Comparison of ENCODE assay signal across 17 cellular contexts in genomic region chr16:85225721-85226120, GRCh38.
DNase-seq lines count a peak whose midpoint lies in the region; ATAC-seq, FAIRE-seq and TF ChIP-seq lines count a peak whose summit lies in the region.
"Had no signal": no experiment of that assay in that cellular context is flagged by ENCODE, and none has a peak within 500 bp of the region (broad histone marks: within the 10 kb centered on the region; RNA-seq: fewer than 3 reads in every experiment).

No MANE protein-coding gene starts in this region.

- peak overlapping the region; percentile 39 for H3K18ac ChIP-seq in neuronal stem cell (ENCODE audit: low read length)

- H3K9ac ChIP-seq in K562 (ENCODE audit: insufficient read depth in 1 of 2, low read depth in 2 of 2, low read length in 2 of 2) (no peak overlapping the region), neuronal stem cell (ENCODE audit: low read depth, low read length, poor library complexity) (peak overlapping the region; percentile 47), PC-3 (ENCODE audit: low read length) (no peak overlapping the region)

- BruUV-seq in K562 (replicated peaks; lab: Mats Ljungman, UMichigan) (no TSS peak), PC-3 (replicated peaks; lab: Mats Ljungman, UMichigan) (no TSS peak)

- H4K91ac ChIP-seq in neuronal stem cell (ENCODE audit: low read depth, low read length, poor library complexity) = no peak overlapping the region

- H3K36me3 ChIP-seq in HEK293 (ENCODE audit: control insufficient read depth in 2 of 2, insufficient read depth in 1 of 2, low read length in 2 of 2) (no peaks in the 10 kb centered on the region), K562 (ENCODE audit: control insufficient read depth, insufficient read depth, low read length) (no peaks in the 10 kb centered on the region; the same call in 2 of the 3 replicates), neuronal stem cell (replicated peaks in 1 of 2; ENCODE audit: control insufficient read depth in 2 of 2, insufficient read depth in 2 of 2, low read length in 2 of 2) (no peaks in the 10 kb centered on the region), PC-3 (ENCODE audit: low read depth, low read length) (no peaks in the 10 kb centered on the region)
- H3K36me3 ChIP-seq: BE2C had no signal

- no peaks in the 10 kb centered on the region for H3K9me3 ChIP-seq in HEK293 (ENCODE audit: control insufficient read depth, insufficient read depth, low read depth, low read length)
- H3K9me3 ChIP-seq in K562 (replicated peaks; ENCODE audit: control insufficient read depth, insufficient read depth, low read depth, low read length) = no peaks in the 10 kb centered on the region
- peaks cover 0 to 7% of the 10 kb centered on the region in 2 donors for H3K9me3 ChIP-seq in neuronal stem cell (replicated peaks in 1 of 2; ENCODE audit: control insufficient read depth in 2 of 2, insufficient read depth in 1 of 2, low read depth in 1 of 2, low read length in 2 of 2)
- no peaks in the 10 kb centered on the region for H3K9me3 ChIP-seq in PC-3 (ENCODE audit: low read length)
- H3K9me3 ChIP-seq: BE2C had no signal

- CTCF ChIA-PET in HEK293 (lab: Yijun Ruan, JAX) (interaction anchor here (0.9 to 1.6 kb wide), 2 partner anchors 28 to 111 kb away, joined by 3 to 4 read pairs; no protein-coding TSS in a partner anchor), K562 (lab: Yijun Ruan, JAX; ENCODE audit: low intra/inter-chr PET ratio) (no interaction called here), PC-3 (lab: Charles Lee) (no interaction called here)

- H4K8ac ChIP-seq in neuronal stem cell (ENCODE audit: low read depth, low read length) = no peak overlapping the region

- no peaks in the 10 kb centered on the region for H3K79me1 ChIP-seq in neuronal stem cell (ENCODE audit: low read depth, low read length)

- H2BK120ac ChIP-seq in neuronal stem cell (ENCODE audit: low read depth, low read length) = no peak overlapping the region

- H3K4me2 ChIP-seq in K562 (ENCODE audit: insufficient read depth, low read length) (no peak overlapping the region), neuronal stem cell (ENCODE audit: insufficient read depth, low read length, poor library complexity, severe bottlenecking) (no peak overlapping the region), PC-3 (ENCODE audit: low read length) (no peak overlapping the region)

- TF ChIP-seq CTCF in HEK293 (tag by site-specific recombination; IDR thresholded peaks at IDR 0.05) (no peak), K562 (IDR thresholded peaks at IDR 0.05 in 2 of 3, conservative IDR thresholded peaks at IDR 0.05 in 1 of 3; ENCODE audit: insufficient read depth in 2 of 3, low read depth in 1 of 3, low read length in 3 of 3) (no peak), PC-3 (conservative IDR thresholded peaks at IDR 0.05; ENCODE audit: low read depth, low read length) (no peak)

- intact Hi-C loops in K562 (cut with micrococcal nuclease) = no loop called here
- intact Hi-C loops in PC-3 (cut with micrococcal nuclease) = no loop called here

- peaks cover 32% of the 10 kb centered on the region for H4K20me1 ChIP-seq in K562 (replicated peaks; ENCODE audit: control insufficient read depth, insufficient read depth, low read length)
- no peaks in the 10 kb centered on the region for H4K20me1 ChIP-seq in PC-3 (ENCODE audit: low read length)

- H2BK5ac ChIP-seq in neuronal stem cell (ENCODE audit: low read length) = no peak overlapping the region

- H3K4ac ChIP-seq in neuronal stem cell (ENCODE audit: low read length) = no peak overlapping the region

- no peak for TF ChIP-seq RAD21 in K562 (CRISPR knock-in tag; conservative IDR thresholded peaks at IDR 0.05 in 1 of 2, IDR thresholded peaks at IDR 0.05 in 1 of 2)

- 71% methylated on average over 4 of the region's 4 CpGs for WGBS in K562 (ENCODE audit: insufficient coverage, low coverage, missing lambda C conversion rate)
- no CpG with 5 or more reads among the region's 4 CpGs for WGBS in neuronal stem cell (ENCODE audit: extremely low coverage in 2 of 2, insufficient read length in 2 of 2, insufficient replicate concordance in 1 of 2), 2 donors

- TF ChIP-seq POLR2A in K562 (conservative IDR thresholded peaks at IDR 0.05) = no peak

- H3K4me3 ChIP-seq in HEK293 (ENCODE audit: low read depth, low read length) (no peak overlapping the region), K562 (no peak overlapping the region), neuronal stem cell (ENCODE audit: low read length in 2 of 2) (no peak overlapping the region), PC-3 (ENCODE audit: low read length) (no peak overlapping the region)

- TF ChIP-seq EP300 in K562 (IDR thresholded peaks at IDR 0.05; ENCODE audit: low read length) = no peak

- ATAC-seq in K562 (no peak), PC-3 (no peak)

- H3K27ac ChIP-seq in HEK293 (ENCODE audit: extremely low read depth, low read depth, low read length) = no peak overlapping the region
- no peak overlapping the region for H3K27ac ChIP-seq in K562 (ENCODE audit: extremely low read depth, low read depth, low read length)
- no peak overlapping the region for H3K27ac ChIP-seq in neuronal stem cell (replicated peaks; ENCODE audit: low read length)
- H3K27ac ChIP-seq in PC-3 (ENCODE audit: low read length) = no peak overlapping the region
- H3K27ac ChIP-seq: HL-60 had no signal

- DNase-seq in K562 (ENCODE audit: extremely low read depth in 1 of 4, low spot score in 3 of 4) (no peak), neuronal stem cell (ENCODE audit: low spot score) (no peak), PC-3 (no peak), GF-D8 (lab: John Stamatoyannopoulos, UW) (no peak)
- DNase-seq in stimulated activated CD4-positive, alpha-beta T cell treated with anti-CD3 and anti-CD28 coated beads, Interleukin-2, amount 100 ng/mL, for 24 hours = no peak
- DNase-seq: ACHN; BE2C; CD4-positive, alpha-beta memory T cell; DMS153; DMS79; GDM1; H9; KG1 had no signal

- H3K4me1 ChIP-seq in HEK293 (ENCODE audit: control insufficient read depth, insufficient read depth, low read length) (peaks cover 17% of the 10 kb centered on the region), K562 (replicated peaks in 1 of 2; ENCODE audit: control insufficient read depth in 2 of 2, insufficient read depth in 2 of 2, low read length in 2 of 2) (peaks cover 10 to 43% of the 10 kb centered on the region in 2 experiments), neuronal stem cell (ENCODE audit: control insufficient read depth in 2 of 2, insufficient read depth in 1 of 2, low read depth in 1 of 2, low read length in 2 of 2) (peaks cover 35 to 49% of the 10 kb centered on the region in 2 donors), PC-3 (ENCODE audit: insufficient read depth, low read length) (no peaks in the 10 kb centered on the region; the same call in 1 of the 2 replicates)

- peak overlapping the region; percentile 9 for H3K23ac ChIP-seq in neuronal stem cell (ENCODE audit: low read depth, low read length, poor library complexity)

- H2BK15ac ChIP-seq in neuronal stem cell (ENCODE audit: low read length) = no peak overlapping the region

- no peaks in the 10 kb centered on the region for H3K9me2 ChIP-seq in PC-3 (replicated peaks; ENCODE audit: low read length)

- no peaks in the 10 kb centered on the region for H3F3A ChIP-seq in PC-3 (ENCODE audit: low read length, unreplicated experiment)

- no peak overlapping the region for H2AK5ac ChIP-seq in neuronal stem cell (ENCODE audit: low read depth, low read length)

- FAIRE-seq in K562 (lab: Jason Lieb, UNC) = no peak
- FAIRE-seq: A204.1, H1 had no signal

- POLR2A ChIA-PET in HEK293 (lab: Yijun Ruan, JAX) (no interaction called here), K562 (lab: Yijun Ruan, JAX) (interaction anchor here (0.9 kb wide), 1 partner anchor 9 kb away, joined by 3 read pairs; no protein-coding TSS in a partner anchor), PC-3 (lab: Charles Lee; ENCODE audit: unreplicated experiment) (no interaction called here)

- no peak overlapping the region for H3K14ac ChIP-seq in neuronal stem cell (ENCODE audit: low read length)

- H2AFZ ChIP-seq in K562 (ENCODE audit: low read depth, low read length) (no peak overlapping the region), neuronal stem cell (ENCODE audit: low read length) (no peak overlapping the region), PC-3 (ENCODE audit: low read length) (no peak overlapping the region)

- no peaks in the 10 kb centered on the region for H3K9me1 ChIP-seq in K562 (ENCODE audit: control insufficient read depth, insufficient read depth, low read length)

- H3K79me2 ChIP-seq in K562 (ENCODE audit: control insufficient read depth, insufficient read depth, low read length) = no peaks in the 10 kb centered on the region; the same call in 2 of the 3 replicates
- H3K79me2 ChIP-seq in PC-3 (ENCODE audit: low read length) = no peaks in the 10 kb centered on the region

- H3K27me3 ChIP-seq in K562 (ENCODE audit: control insufficient read depth in 2 of 2, insufficient read depth in 2 of 2, low read length in 2 of 2) (no peaks in the 10 kb centered on the region), neuronal stem cell (ENCODE audit: control insufficient read depth in 3 of 3, insufficient read depth in 3 of 3, low read depth in 1 of 3, low read length in 3 of 3) (peaks cover 0 to 4% (median 0%) of the 10 kb centered on the region in 3 experiments), PC-3 (ENCODE audit: low read length) (no peaks in the 10 kb centered on the region)
- H3K27me3 ChIP-seq: BE2C had no signal

- H2BK12ac ChIP-seq in neuronal stem cell (ENCODE audit: low read length) = no peak overlapping the region

- in situ Hi-C loops in K562 (cut with MboI) = no loop called here

TF ChIP-seq in HEK293, 187 proteins besides CTCF, POLR2A, EP300 and RAD21 (continues in another document):
- TF ChIP-seq ZNF292 (tag by site-specific recombination; IDR thresholded peaks at IDR 0.05; ENCODE audit: borderline replicate concordance, low read depth) = no peak
- TF ChIP-seq BCL11A (tag by site-specific recombination; IDR thresholded peaks at IDR 0.05; ENCODE audit: low read depth) = no peak
- TF ChIP-seq FEZF1 (tag by site-specific recombination; IDR thresholded peaks at IDR 0.05) = no peak

TF ChIP-seq in K562, 482 proteins besides CTCF, POLR2A, EP300 and RAD21:
- TF ChIP-seq THRAP3 (IDR thresholded peaks at IDR 0.05; ENCODE audit: borderline replicate concordance) (no peak), CBX5 (IDR thresholded peaks at IDR 0.05; ENCODE audit: borderline replicate concordance, low read depth) (0 out of 2 replicates have a peak, but pooled peaks have one; percentile 22), CBX3 (IDR thresholded peaks at IDR 0.05; ENCODE audit: borderline replicate concordance in 1 of 2, low read length in 2 of 2) (peak in 1 of 2 experiments; percentile 66; a peak in 1 of 3 replicates)

Comparison
In these comparisons a context has a peak if more than half of its experiments do, and no peak if none do; other contexts are left out.
1. Of the 44 proteins assayed by ChIP-seq in both K562 and HEK293: peak only in K562: none; only in HEK293: SETDB1; in both: none; in neither: 43.